7 cellular contexts compared by ENCODE assay signal in the genomic region with DNA sequence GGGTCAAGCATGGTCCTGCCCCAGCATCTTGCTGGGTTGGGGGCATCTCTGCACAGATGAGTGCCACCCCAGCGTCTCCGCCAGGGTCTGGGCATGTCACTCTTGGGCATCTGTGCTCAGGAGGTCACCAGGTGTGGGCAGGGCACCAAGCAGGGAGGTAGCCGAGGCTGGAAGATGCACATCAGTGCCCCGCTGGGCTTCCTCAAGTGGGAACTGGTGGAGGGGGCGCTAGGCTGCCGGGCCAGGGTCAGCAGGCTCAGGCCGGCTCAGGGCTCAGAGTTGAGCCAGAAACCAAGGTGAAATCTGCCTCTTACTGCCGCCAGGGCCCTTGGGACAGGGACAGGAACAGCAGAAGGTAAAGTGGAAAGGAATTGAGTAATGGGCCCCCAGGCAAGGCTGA. TPM values are rescaled to one million over a fixed set of nuclear protein-coding genes. Genes with fewer than 3 reads are reported as not detected.
"Had no signal": no experiment of that assay in that cellular context is flagged by ENCODE, and none has a peak within 500 bp of the region (broad histone marks: within the 10 kb centered on the region; RNA-seq: fewer than 3 reads in every experiment).

No MANE protein-coding gene starts in this region.

- H3K4me3 ChIP-seq: SK-N-MC had no signal

- H3K27ac ChIP-seq: SK-N-MC, WERI-Rb-1 had no signal

RNA-seq across cellular contexts. Expression of gene FUT7, which starts 4.0 kb away (rescaled TPM):
- total RNA-seq: bronchial epithelial cell, chondrocyte, RPMI7951 had no signal
- polyA plus RNA-seq: aorta had no signal

RNA-seq across cellular contexts. Expression of gene ENTPD2, which starts 17.9 kb away (rescaled TPM):
- total RNA-seq: activated CD8-positive, alpha-beta T cell treated with anti-CD3 and anti-CD28 coated beads for 36 hours; RPMI7951 had no signal
- polyA plus RNA-seq: aorta had no signal
